In genomic region chrX:138026211-138026610, GRCh38 we compare ENCODE assay signal across 8 cellular contexts.
DNase-seq lines count a peak whose midpoint lies in the region; ATAC-seq and TF ChIP-seq lines count a peak whose summit lies in the region.

No MANE protein-coding gene starts in this region.

- peak; percentile 59 for TF ChIP-seq CTCF in DND-41 (IDR thresholded peaks at IDR 0.05; ENCODE audit: borderline replicate concordance, extremely low read depth, low read length, poor library complexity, severe bottlenecking)
- TF ChIP-seq CTCF in kidney epithelial cell (IDR thresholded peaks at IDR 0.05; ENCODE audit: insufficient read depth, low read length, poor library complexity, severe bottlenecking): peak; percentile 30

- H4K20me1 ChIP-seq in DND-41 (ENCODE audit: insufficient read depth, low read length) (no peaks in the 10 kb centered on the region), GM23248 (ENCODE audit: insufficient read depth) (no peaks in the 10 kb centered on the region)

- no peak for DNase-seq in DND-41
- peak; percentile 24 for DNase-seq in GM23248
- peak; percentile 22 for DNase-seq in NCI-H774 (lab: John Stamatoyannopoulos, UW)
- no peak for DNase-seq in kidney epithelial cell (ENCODE audit: low read depth)
- no peak for DNase-seq in activated effector memory CD4-positive, alpha-beta T cell treated with Interleukin-2 at 50 U/mL for 16 hours
- DNase-seq in central memory CD4-positive, alpha-beta T cell: no peak
- DNase-seq in NCI-H2081 treated with DMSO at 0.1 percent for 48 hours (lab: John Stamatoyannopoulos, UW): no peak

- no peak overlapping the region for H3K27ac ChIP-seq in DND-41 (ENCODE audit: low read length)
- H3K27ac ChIP-seq in GM23248: no peak overlapping the region

- H3K79me2 ChIP-seq in DND-41 (ENCODE audit: insufficient read depth, low read length) (no peaks in the 10 kb centered on the region), GM23248 (ENCODE audit: insufficient read depth) (no peaks in the 10 kb centered on the region)

- H2AFZ ChIP-seq in DND-41 (ENCODE audit: low read depth, low read length) (no peak overlapping the region), GM23248 (no peak overlapping the region)

- no peaks in the 10 kb centered on the region for H3F3A ChIP-seq in GM23248 (ENCODE audit: insufficient read depth)

- no peaks in the 10 kb centered on the region for H3K9me3 ChIP-seq in DND-41 (ENCODE audit: insufficient read depth, low read length, severe bottlenecking)
- H3K9me3 ChIP-seq in GM23248 (ENCODE audit: low read depth): no peaks in the 10 kb centered on the region

- H3K27me3 ChIP-seq in DND-41 (ENCODE audit: insufficient read depth, low read length, poor library complexity): no peaks in the 10 kb centered on the region
- H3K27me3 ChIP-seq in GM23248 (replicated peaks; ENCODE audit: insufficient read depth): no peaks in the 10 kb centered on the region
- H3K27me3 ChIP-seq in kidney epithelial cell (ENCODE audit: control insufficient read depth, insufficient read depth, low read length): no peaks in the 10 kb centered on the region

- 78% methylated on average over 1 of the region's 1 CpG; no CpG with 5 or more reads in 1 of the 2 experiments for WGBS in GM23248 (ENCODE audit: low coverage in 1 of 2, low lambda C conversion rate in 2 of 2, missing lambda C conversion rate in 2 of 2), 2 experiments

- H3K4me1 ChIP-seq in DND-41 (ENCODE audit: insufficient read depth, low read length) (no peaks in the 10 kb centered on the region), GM23248 (ENCODE audit: insufficient read depth) (no peaks in the 10 kb centered on the region)

- H3K4me3 ChIP-seq in DND-41 (ENCODE audit: low read depth in 1 of 2, low read length in 2 of 2) (no peak overlapping the region), GM23248 (no peak overlapping the region), kidney epithelial cell (ENCODE audit: low read depth, low read length) (no peak overlapping the region)

- H3K4me2 ChIP-seq in DND-41 (ENCODE audit: insufficient read depth, low read length) (no peak overlapping the region), GM23248 (ENCODE audit: unreplicated experiment) (no peak overlapping the region)

- no peaks in the 10 kb centered on the region for H3K9me2 ChIP-seq in GM23248 (ENCODE audit: insufficient read depth)

- no peak overlapping the region for H3K9ac ChIP-seq in DND-41 (ENCODE audit: low read depth, low read length)
- H3K9ac ChIP-seq in GM23248: no peak overlapping the region

- in situ Hi-C loops in GM23248 (cut with MboI): no loop called here

- ATAC-seq in DND-41 (ENCODE audit: insufficient read depth, low read depth): peak; percentile 60
- ATAC-seq in HG02840 (IDR thresholded peaks at IDR 0.05; ENCODE audit: low FRiP score, unreplicated experiment): no peak

- H3K36me3 ChIP-seq in DND-41 (ENCODE audit: insufficient read depth, low read length): no peaks in the 10 kb centered on the region
- H3K36me3 ChIP-seq in GM23248 (ENCODE audit: low read depth): no peaks in the 10 kb centered on the region
- no peaks in the 10 kb centered on the region for H3K36me3 ChIP-seq in kidney epithelial cell (ENCODE audit: control insufficient read depth, insufficient read depth, low read length)

Comparison
In these comparisons a context has a peak if more than half of its experiments do, and no peak if none do; other contexts are left out.
1. DNase-seq: peak in GM23248 (single experiment) and NCI-H774 (single experiment); none in DND-41 (single experiment), kidney epithelial cell (single experiment), activated effector memory CD4-positive, alpha-beta T cell treated with Interleukin-2 at 50 U/mL for 16 hours (single experiment), central memory CD4-positive, alpha-beta T cell (single experiment) and NCI-H2081 treated with DMSO at 0.1 percent for 48 hours (single experiment).